Comparison of ENCODE assay signal across 8 cellular contexts in the genomic region with DNA sequence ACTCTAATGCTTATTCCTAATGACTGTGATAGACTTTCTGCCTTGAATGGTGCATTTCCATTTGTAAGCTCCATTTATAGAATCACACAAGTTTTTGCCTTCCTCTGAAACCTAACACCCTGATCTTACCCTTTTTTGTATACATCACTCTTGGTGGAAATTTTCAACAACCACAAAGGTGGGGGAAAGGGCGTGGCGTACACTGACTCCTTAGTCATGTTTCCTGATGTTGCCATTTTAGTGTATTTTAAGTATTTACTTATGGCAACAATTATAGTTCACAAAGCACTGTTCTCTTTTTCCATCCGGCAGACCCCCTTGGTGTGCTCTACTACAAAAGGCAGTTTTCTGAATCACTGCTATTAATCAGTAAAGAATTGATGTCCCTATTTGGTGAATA.
A peak's percentile ranks its signal among the peaks of the same experiment; 100 is the strongest.
DNase-seq lines count a peak whose midpoint lies in the region; ATAC-seq and TF ChIP-seq lines count a peak whose summit lies in the region.

No MANE protein-coding gene starts in this region.

- ATAC-seq in mucosa of descending colon (peak; percentile 66), GM21367 (IDR thresholded peaks at IDR 0.05; ENCODE audit: unreplicated experiment) (no peak), HG03521 (IDR thresholded peaks at IDR 0.05; ENCODE audit: unreplicated experiment) (no peak), GM19324 (IDR thresholded peaks at IDR 0.05; ENCODE audit: low FRiP score, unreplicated experiment) (no peak)

- DNase-seq in AG10803 (ENCODE audit: low read depth) (peak; percentile 44), MV-4-11 (lab: John Stamatoyannopoulos, UW) (peak; percentile 1), mucosa of descending colon (peak in 1 of 3 donors; percentile 42), cortex of kidney (lab: John Stamatoyannopoulos, UW) (no peak)
- DNase-seq in activated T-cell treated with anti-CD3 and anti-CD28 coated beads, Interleukin-2, amount 50 U/mL, for 24 hours = peak; percentile 72

- no peaks in the 10 kb centered on the region for H3K9me3 ChIP-seq in mucosa of descending colon

- peaks cover 3% of the 10 kb centered on the region for H3K9me3 Mint-ChIP-seq in activated T-cell treated with anti-CD3 and anti-CD28 coated beads, Interleukin-2, amount 50 U/mL, for 24 hours

- no peaks in the 10 kb centered on the region for H3K27me3 Mint-ChIP-seq in activated T-cell treated with anti-CD3 and anti-CD28 coated beads, Interleukin-2, amount 50 U/mL, for 24 hours

- peaks cover 72% of the 10 kb centered on the region for H3K4me1 Mint-ChIP-seq in activated T-cell treated with anti-CD3 and anti-CD28 coated beads, Interleukin-2, amount 50 U/mL, for 24 hours (ENCODE audit: low read depth)

- H3K4me1 ChIP-seq in mucosa of descending colon (ENCODE audit: low read depth) = peaks cover 16% of the 10 kb centered on the region

- H3K36me3 ChIP-seq in mucosa of descending colon (ENCODE audit: low read depth) = no peaks in the 10 kb centered on the region

- H3K27ac Mint-ChIP-seq in activated T-cell treated with anti-CD3 and anti-CD28 coated beads, Interleukin-2, amount 50 U/mL, for 24 hours = peak overlapping the region; percentile 94

- intact Hi-C loops in mucosa of descending colon (cut with DNase I, micrococcal nuclease) = no loop called here

- TF ChIP-seq CTCF in AG10803 (conservative IDR thresholded peaks at IDR 0.05; ENCODE audit: low read length) = no peak
- TF ChIP-seq CTCF in mucosa of descending colon (IDR thresholded peaks at IDR 0.05) = no peak

- no peak overlapping the region for H3K4me3 ChIP-seq in AG10803 (ENCODE audit: low read length)
- no peak overlapping the region for H3K4me3 ChIP-seq in mucosa of descending colon

- peak overlapping the region; percentile 53 for H3K4me3 Mint-ChIP-seq in activated T-cell treated with anti-CD3 and anti-CD28 coated beads, Interleukin-2, amount 50 U/mL, for 24 hours

- H3K36me3 Mint-ChIP-seq in activated T-cell treated with anti-CD3 and anti-CD28 coated beads, Interleukin-2, amount 50 U/mL, for 24 hours (ENCODE audit: low read depth) = peaks cover 27% of the 10 kb centered on the region
